In the genomic region with DNA sequence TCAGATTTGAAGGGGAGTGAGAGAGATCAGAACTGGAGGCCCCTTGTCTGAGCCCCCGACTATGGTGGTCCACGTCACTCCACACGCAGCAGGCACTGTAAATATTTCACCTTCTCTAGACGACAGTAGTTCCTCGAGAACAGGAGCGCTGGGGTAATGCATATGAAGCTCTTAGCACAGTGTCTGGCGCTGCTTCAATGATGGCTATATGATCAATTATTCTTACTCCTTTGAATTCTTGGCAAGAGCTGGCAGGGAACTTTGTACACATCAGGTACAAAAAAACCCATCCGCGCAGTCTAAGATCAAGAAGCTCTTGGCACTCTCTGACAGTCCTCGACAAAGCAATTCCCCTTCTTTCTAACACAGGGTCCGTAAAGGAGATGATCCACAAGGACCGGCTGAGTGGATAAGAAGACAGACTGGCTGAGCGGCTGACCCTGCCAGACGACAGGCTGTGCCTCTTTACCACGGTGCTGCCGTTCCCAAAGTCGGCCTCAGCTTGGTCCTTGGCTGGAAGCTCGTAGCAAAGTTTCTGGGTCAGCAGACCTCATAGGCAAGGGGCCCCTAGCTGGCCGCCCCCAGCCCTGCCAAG, we compare ENCODE assay signal across 8 cellular contexts. TPM values are rescaled to one million over a fixed set of nuclear protein-coding genes. Genes with fewer than 3 reads are reported as not detected.
DNase-seq lines count a peak whose midpoint lies in the region; ATAC-seq and TF ChIP-seq lines count a peak whose summit lies in the region.

No MANE protein-coding gene starts in this region.

- peak overlapping the region; percentile 4 to 79 for H3K27ac ChIP-seq in coronary artery
- peak overlapping the region; percentile 79 for H3K27ac ChIP-seq in naive thymus-derived CD4-positive, alpha-beta T cell (ENCODE audit: low read depth, low read length)

- CTCF ChIA-PET in naive thymus-derived CD4-positive, alpha-beta T cell (lab: Charles Lee) = interaction anchor here (0.7 to 4.1 kb wide), 6 partner anchors 27 to 46 kb away, joined by 3 to 37 read pairs (median 6); no protein-coding TSS in a partner anchor

- no peak for TF ChIP-seq POLR2A in GM18505 (IDR thresholded peaks at IDR 0.05; ENCODE audit: borderline replicate concordance, extremely low read depth, insufficient read depth, insufficient read length)

- H3K36me3 ChIP-seq in naive thymus-derived CD4-positive, alpha-beta T cell (ENCODE audit: control insufficient read depth in 2 of 3, insufficient read depth in 3 of 3, low read length in 3 of 3) = no peaks in the 10 kb centered on the region

- H3K4me3 Mint-ChIP-seq in naive thymus-derived CD4-positive, alpha-beta T cell = peak overlapping the region; percentile 75 to 94 (median 92)

- peaks cover 49 to 90% (median 72%) of the 10 kb centered on the region in 7 donors for H3K4me1 Mint-ChIP-seq in naive thymus-derived CD4-positive, alpha-beta T cell

- peak; percentile 6 for ATAC-seq in naive thymus-derived CD4-positive, alpha-beta T cell
- ATAC-seq in HG02884 (IDR thresholded peaks at IDR 0.05; ENCODE audit: unreplicated experiment) (no peak), GM18505 (IDR thresholded peaks at IDR 0.05; ENCODE audit: unreplicated experiment) (no peak)

- H3K27me3 ChIP-seq in naive thymus-derived CD4-positive, alpha-beta T cell (ENCODE audit: control insufficient read depth in 2 of 2, insufficient read depth in 2 of 2, low read length in 2 of 2) = no peaks in the 10 kb centered on the region

- H3K27me3 Mint-ChIP-seq in naive thymus-derived CD4-positive, alpha-beta T cell = no peaks in the 10 kb centered on the region

- H3K9me3 Mint-ChIP-seq in naive thymus-derived CD4-positive, alpha-beta T cell = no peaks in the 10 kb centered on the region

- POLR2A ChIA-PET in naive thymus-derived CD4-positive, alpha-beta T cell (lab: Charles Lee) = interaction anchor here (0.9 to 7.5 kb wide), 10 partner anchors 10 to 302 kb away, joined by 3 to 70 read pairs (median 6); no protein-coding TSS in a partner anchor

- no peak for TF ChIP-seq CTCF in coronary artery (IDR thresholded peaks at IDR 0.05)

- H3K4me3 ChIP-seq in coronary artery = peak overlapping the region; percentile 73
- peak overlapping the region; percentile 75 for H3K4me3 ChIP-seq in naive thymus-derived CD4-positive, alpha-beta T cell (ENCODE audit: low read length)

- H3K36me3 Mint-ChIP-seq in naive thymus-derived CD4-positive, alpha-beta T cell = peaks cover 0 to 24% (median 4%) of the 10 kb centered on the region in 5 donors

- peak overlapping the region; percentile 74 to 95 (median 92) for H3K27ac Mint-ChIP-seq in naive thymus-derived CD4-positive, alpha-beta T cell

- intact Hi-C loops in naive thymus-derived CD4-positive, alpha-beta T cell (cut with micrococcal nuclease) = loop anchor here (1.0 to 10.0 kb wide), 4 partner anchors 102 to 916 kb away; partner anchors contain the start of genes BDH1 (in 1 of the 2) and TFRC (in 1 of the 2)

- peaks cover 25 to 36% of the 10 kb centered on the region in 2 donors for H3K4me1 ChIP-seq in naive thymus-derived CD4-positive, alpha-beta T cell (ENCODE audit: control insufficient read depth in 2 of 2, insufficient read depth in 2 of 2, low read length in 2 of 2)

- no peaks in the 10 kb centered on the region for H3K9me3 ChIP-seq in naive thymus-derived CD4-positive, alpha-beta T cell (ENCODE audit: control insufficient read depth in 2 of 3, low read length in 3 of 3)

- DNase-seq in NCI-H510A treated with DMSO at 0.1 percent for 48 hours (lab: John Stamatoyannopoulos, UW) (peak; percentile 78), NCI-H510A (lab: John Stamatoyannopoulos, UW) (no peak), NCI-H2029 treated with DMSO at 0.1 percent for 48 hours (lab: John Stamatoyannopoulos, UW) (peak; percentile 15), coronary artery (ENCODE audit: low spot score) (no peak), NCI-H446 treated with DMSO at 0.1 percent for 48 hours (lab: John Stamatoyannopoulos, UW) (no peak)
- peak in 4 of 9 donors; percentile 22 to 29 (median 27) for DNase-seq in naive thymus-derived CD4-positive, alpha-beta T cell

RNA-seq across cellular contexts. Expression of gene NRROS, which starts 0.5 kb away (rescaled TPM):
- 10 to 100 TPM in 4 of 5 experiments, 1 to 10 TPM in 1; 9.8 to 53.3 (median 14.2) TPM for total RNA-seq in naive thymus-derived CD4-positive, alpha-beta T cell
- 1 to 10 TPM; 1.3 to 4.3 TPM for polyA plus RNA-seq in naive thymus-derived CD4-positive, alpha-beta T cell

Comparison
In these comparisons a context has a peak if more than half of its experiments do, and no peak if none do; other contexts are left out.
1. DNase-seq: peak in NCI-H510A treated with DMSO at 0.1 percent for 48 hours (single experiment) and NCI-H2029 treated with DMSO at 0.1 percent for 48 hours (single experiment); none in NCI-H510A (single experiment), coronary artery (single experiment) and NCI-H446 treated with DMSO at 0.1 percent for 48 hours (single experiment).